7 cellular contexts compared by ENCODE assay signal in genomic region chr9:104992696-104993095, GRCh38.
DNase-seq lines count a peak whose midpoint lies in the region; ATAC-seq and TF ChIP-seq lines count a peak whose summit lies in the region.

No MANE protein-coding gene starts in this region.

- peak overlapping the region; percentile 72 for H3K18ac ChIP-seq in IMR-90 (ENCODE audit: low read depth, low read length)

- H3K14ac ChIP-seq in IMR-90 (replicated peaks; ENCODE audit: low read depth, low read length) = peak overlapping the region; percentile 86; the same call in 1 of the 2 replicates

- H4K5ac ChIP-seq in IMR-90 (ENCODE audit: low read depth, low read length) = peak overlapping the region; percentile 58

- TF ChIP-seq CTCF in IMR-90 (conservative IDR thresholded peaks at IDR 0.05; ENCODE audit: low read depth, low read length) = no peak

- H2AK9ac ChIP-seq in IMR-90 (replicated peaks; ENCODE audit: low read depth, low read length, poor library complexity) = no peak overlapping the region

- CTCF ChIA-PET in IMR-90 (lab: Yijun Ruan, JAX) = interaction anchor here (0.6 kb wide), 1 partner anchor 76 kb away, joined by 4 read pairs; no protein-coding TSS in a partner anchor

- ATAC-seq in IMR-90 (ENCODE audit: low read depth) (no peak), HG03097 (IDR thresholded peaks at IDR 0.05; ENCODE audit: low FRiP score, unreplicated experiment) (no peak)

- H2AFZ ChIP-seq in IMR-90 (replicated peaks; ENCODE audit: low read length, poor library complexity) = no peak overlapping the region

- H3K9me3 ChIP-seq in IMR-90 (ENCODE audit: control insufficient read depth, insufficient read depth, low read length) (no peaks in the 10 kb centered on the region), stomach smooth muscle (ENCODE audit: control insufficient read depth in 2 of 2, low read length in 2 of 2) (no peaks in the 10 kb centered on the region)

- H3K9me1 ChIP-seq in IMR-90 (ENCODE audit: insufficient read depth, low read length) = peaks cover 16% of the 10 kb centered on the region

- H3K4me2 ChIP-seq in IMR-90 (ENCODE audit: low read depth, low read length) = peak overlapping the region; percentile 32; the same call in 1 of the 2 replicates

- 0% methylated on average over 1 of the region's 5 CpGs; no CpG with 5 or more reads in 1 of the 2 experiments for WGBS in IMR-90 (ENCODE audit: extremely low coverage in 2 of 2, insufficient read length in 1 of 2), 2 experiments

- in situ Hi-C loops in IMR-90 (cut with MboI; ENCODE audit: low sequenced_read_pairs) = loop anchor here (25.0 kb wide), 1 partner anchor 145 kb away; no protein-coding TSS in a partner anchor

- H3K27me3 ChIP-seq in IMR-90 (ENCODE audit: control insufficient read depth, insufficient read depth, low read length) (no peaks in the 10 kb centered on the region), stomach smooth muscle (ENCODE audit: control insufficient read depth in 1 of 2, insufficient read depth in 2 of 2, low read length in 2 of 2) (no peaks in the 10 kb centered on the region)

- H3K79me1 ChIP-seq in IMR-90 (ENCODE audit: low read depth in 1 of 2, low read length in 2 of 2) = peaks cover 0 to 5% of the 10 kb centered on the region in 2 experiments; a peak in 1 of 4 replicates

- H2AK5ac ChIP-seq in IMR-90 (ENCODE audit: low read depth, low read length) = peak overlapping the region; percentile 21; the same call in 1 of the 2 replicates

- H4K20me1 ChIP-seq in IMR-90 (ENCODE audit: insufficient read depth, low read length) = no peaks in the 10 kb centered on the region

- H2BK120ac ChIP-seq in IMR-90 (ENCODE audit: low read depth, low read length) = peak overlapping the region; percentile 70

- TF ChIP-seq RAD21 in IMR-90 (IDR thresholded peaks at IDR 0.05; ENCODE audit: low read length) = no peak

- H3K36me3 ChIP-seq in IMR-90 (ENCODE audit: control insufficient read depth, insufficient read depth, low read length) (no peaks in the 10 kb centered on the region), stomach smooth muscle (ENCODE audit: control insufficient read depth in 2 of 2, insufficient read depth in 2 of 2, low read length in 2 of 2) (no peaks in the 10 kb centered on the region)

- H3K4me1 ChIP-seq in IMR-90 (ENCODE audit: control insufficient read depth, insufficient read depth, low read length) (peaks cover 25% of the 10 kb centered on the region), stomach smooth muscle (ENCODE audit: control insufficient read depth, insufficient read depth, low read length) (peaks cover 38% of the 10 kb centered on the region)

- peak overlapping the region; percentile 88 for H4K91ac ChIP-seq in IMR-90 (ENCODE audit: insufficient read depth, low read depth, low read length)

- no peak overlapping the region for H3K4me3 ChIP-seq in IMR-90 (ENCODE audit: insufficient read depth, low read depth, low read length)
- peak overlapping the region in 1 of 2 donors; percentile 22 for H3K4me3 ChIP-seq in stomach smooth muscle (ENCODE audit: low read length in 2 of 2)

- H3K4ac ChIP-seq in IMR-90 (ENCODE audit: low read depth, low read length) = peak overlapping the region; percentile 94

- dilution Hi-C loops in IMR-90 (cut with HindIII; ENCODE audit: low sequenced_read_pairs, unreplicated experiment) = no loop called here

- peak overlapping the region; percentile 86 for H2BK5ac ChIP-seq in IMR-90 (ENCODE audit: low read depth, low read length, poor library complexity, severe bottlenecking)

- H3K9ac ChIP-seq in IMR-90 (ENCODE audit: low read depth, low read length) = no peak overlapping the region
- peak overlapping the region in 1 of 2 donors; percentile 87 for H3K9ac ChIP-seq in stomach smooth muscle (ENCODE audit: low read length in 2 of 2)

- intact Hi-C loops in IMR-90 (cut with micrococcal nuclease) = loop anchor here (5.0 to 10.0 kb wide), 4 partner anchors 128 to 422 kb away; partner anchors contain the start of gene SLC44A1

- H2BK15ac ChIP-seq in IMR-90 (ENCODE audit: low read depth, low read length) = peak overlapping the region; percentile 96; the same call in 2 of the 3 replicates

- peak overlapping the region; percentile 87 to 89; a peak in 3 of 4 replicates for H4K8ac ChIP-seq in IMR-90 (ENCODE audit: low read depth in 2 of 2, low read length in 2 of 2)

- POLR2A ChIA-PET in IMR-90 (lab: Charles Lee; ENCODE audit: unreplicated experiment) = no interaction called here

- peak overlapping the region; percentile 93 for H2BK20ac ChIP-seq in IMR-90 (ENCODE audit: low read depth, low read length)

- no peak for TF ChIP-seq POLR2A in IMR-90 (IDR thresholded peaks at IDR 0.05; ENCODE audit: low read depth, low read length)

- H3K56ac ChIP-seq in IMR-90 (ENCODE audit: extremely low read depth, insufficient read depth, low read length) = peak overlapping the region; percentile 30; the same call in 1 of the 2 replicates

- peak; percentile 90 for DNase-seq in IMR-90
- DNase-seq in left kidney (ENCODE audit: low read depth, low spot score) = peak; percentile 15
- DNase-seq in cerebellar nuclear complex (lab: John Stamatoyannopoulos, UW) = no peak
- DNase-seq in COLO668 (lab: John Stamatoyannopoulos, UW; ENCODE audit: unreplicated experiment) = no peak

- H3K27ac ChIP-seq in IMR-90 (ENCODE audit: insufficient read depth, low read length) = peak overlapping the region; percentile 83; the same call in 1 of the 2 replicates
- H3K27ac ChIP-seq in angular gyrus (ENCODE audit: low read depth, low read length) = peak overlapping the region; percentile 85
- H3K27ac ChIP-seq in stomach smooth muscle (ENCODE audit: low read length) = peak overlapping the region; percentile 97

- H3K23ac ChIP-seq in IMR-90 (ENCODE audit: low read depth, low read length) = peak overlapping the region; percentile 82; the same call in 1 of the 2 replicates

- BruUV-seq in IMR-90 (replicated peaks; lab: Mats Ljungman, UMichigan) = no TSS peak

TF ChIP-seq in IMR-90, 13 proteins besides CTCF, POLR2A, EP300 and RAD21:
- no peak for TF ChIP-seq MXI1 (IDR thresholded peaks at IDR 0.05; ENCODE audit: borderline replicate concordance, low read depth, low read length)

Comparison
In these comparisons a context has a peak if more than half of its experiments do, and no peak if none do; other contexts are left out.
1. DNase-seq: peak in IMR-90 (single experiment) and left kidney (single experiment); none in cerebellar nuclear complex (0 of 2) and COLO668 (single experiment).
2. Peak in every context shown above with its lines, with median percentiles within 50 percentile points of each other: H3K27ac ChIP-seq.